ENCODE assay signal across 8 cellular contexts in genomic region chr1:236604218-236605029, GRCh38. TPM values are rescaled to one million over a fixed set of nuclear protein-coding genes. Genes with fewer than 3 reads are reported as not detected.
DNase-seq lines count a peak whose midpoint lies in the region; ATAC-seq and TF ChIP-seq lines count a peak whose summit lies in the region.

Gene HEATR1, minus strand, starts transcription at chr1:236604516. Its CDS starts 421 bp downstream, at chr1:236604095.

- H3K27me3 Mint-ChIP-seq in activated T-helper 1 cell treated with anti-CD3 and anti-CD28 coated beads, Interleukin-12 subunit alpha, Interleukin-12 subunit beta, Interleukin-2, Interleukin-4 antibody, amounts not matched to agents 30 ng/mL and 10 ng/mL and 1 ng/mL, durations not matched to agents 14 hours and 24 hours and 36 hours (ENCODE audit: insufficient read depth): peaks cover 10% of the 10 kb centered on the region
- peaks cover 6 to 12% (median 9%) of the 10 kb centered on the region in 3 donors for H3K27me3 Mint-ChIP-seq in naive B cell
- peaks cover 11% of the 10 kb centered on the region for H3K27me3 Mint-ChIP-seq in stimulated activated memory B cell treated with anti-CD40 and anti-IgM and Interleukin-4, amounts not matched to agents 10 μg/mL and 1 μg/mL and 100 μg/mL, for 72 hours

- H3K36me3 ChIP-seq in DND-41 (ENCODE audit: insufficient read depth, low read length): peaks cover 31% of the 10 kb centered on the region
- H3K36me3 ChIP-seq in GM23248 (ENCODE audit: low read depth): peaks cover 19% of the 10 kb centered on the region

- H3K36me3 Mint-ChIP-seq in activated T-helper 1 cell treated with anti-CD3 and anti-CD28 coated beads, Interleukin-12 subunit alpha, Interleukin-12 subunit beta, Interleukin-2, Interleukin-4 antibody, amounts not matched to agents 30 ng/mL and 10 ng/mL and 1 ng/mL, durations not matched to agents 14 hours and 24 hours and 36 hours (ENCODE audit: low read depth): peaks cover 13% of the 10 kb centered on the region
- no peaks in the 10 kb centered on the region for H3K36me3 Mint-ChIP-seq in naive B cell
- H3K36me3 Mint-ChIP-seq in stimulated activated memory B cell treated with anti-CD40 and anti-IgM and Interleukin-4, amounts not matched to agents 10 μg/mL and 1 μg/mL and 100 μg/mL, for 72 hours: peaks cover 18% of the 10 kb centered on the region

- H3K4me1 ChIP-seq in DND-41 (ENCODE audit: insufficient read depth, low read length): peaks cover 25% of the 10 kb centered on the region
- peaks cover 8% of the 10 kb centered on the region for H3K4me1 ChIP-seq in GM23248 (ENCODE audit: insufficient read depth)

- DNase-seq in DND-41 (peak; percentile 92), GM23248 (peak; percentile 98), Kasumi-1 (lab: John Stamatoyannopoulos, UW) (peak; percentile 92 to 94), RPMI7951 (ENCODE audit: low read depth) (peak; percentile 94), fibroblast of gingiva (ENCODE audit: low read depth) (peak; percentile 95), naive B cell (peak; percentile 81)
- peak; percentile 85 for DNase-seq in activated T-helper 1 cell treated with anti-CD3 and anti-CD28 coated beads, Interleukin-12 subunit alpha, Interleukin-12 subunit beta, Interleukin-2, Interleukin-4 antibody, amounts not matched to agents 30 ng/mL and 10 ng/mL and 1 ng/mL, durations not matched to agents 14 hours and 24 hours and 36 hours (ENCODE audit: low spot score)

- no peaks in the 10 kb centered on the region for H3K9me3 Mint-ChIP-seq in activated T-helper 1 cell treated with anti-CD3 and anti-CD28 coated beads, Interleukin-12 subunit alpha, Interleukin-12 subunit beta, Interleukin-2, Interleukin-4 antibody, amounts not matched to agents 30 ng/mL and 10 ng/mL and 1 ng/mL, durations not matched to agents 14 hours and 24 hours and 36 hours
- H3K9me3 Mint-ChIP-seq in naive B cell: no peaks in the 10 kb centered on the region
- H3K9me3 Mint-ChIP-seq in stimulated activated memory B cell treated with anti-CD40 and anti-IgM and Interleukin-4, amounts not matched to agents 10 μg/mL and 1 μg/mL and 100 μg/mL, for 72 hours: no peaks in the 10 kb centered on the region

- H2AFZ ChIP-seq in DND-41 (ENCODE audit: low read depth, low read length) (peak within 1 kb of the TSS; percentile 95), GM23248 (peak within 1 kb of the TSS; percentile 98)

- 1 to 2% methylated on average over 48 of the region's 48 CpGs for WGBS in GM23248 (ENCODE audit: low coverage in 1 of 2, low lambda C conversion rate in 2 of 2, missing lambda C conversion rate in 2 of 2), 2 experiments

- H3K4me3 ChIP-seq in DND-41 (ENCODE audit: low read depth in 1 of 2, low read length in 2 of 2) (peak within 1 kb of the TSS; percentile 60 to 90), GM23248 (peak within 1 kb of the TSS; percentile 98)

- H3K9ac ChIP-seq in DND-41 (ENCODE audit: low read depth, low read length): peak within 1 kb of the TSS; percentile 63
- H3K9ac ChIP-seq in GM23248: peak within 1 kb of the TSS; percentile 85

- H3F3A ChIP-seq in GM23248 (ENCODE audit: insufficient read depth): peaks cover 5% of the 10 kb centered on the region; the same call in 1 of the 2 replicates

- in situ Hi-C loops in GM23248 (cut with MboI): no loop called here

- H3K4me2 ChIP-seq in DND-41 (ENCODE audit: insufficient read depth, low read length) (peak within 1 kb of the TSS; percentile 81), GM23248 (ENCODE audit: unreplicated experiment) (peak within 1 kb of the TSS; percentile 97)

- H3K4me1 Mint-ChIP-seq in activated T-helper 1 cell treated with anti-CD3 and anti-CD28 coated beads, Interleukin-12 subunit alpha, Interleukin-12 subunit beta, Interleukin-2, Interleukin-4 antibody, amounts not matched to agents 30 ng/mL and 10 ng/mL and 1 ng/mL, durations not matched to agents 14 hours and 24 hours and 36 hours (ENCODE audit: low read depth): peaks cover 37% of the 10 kb centered on the region
- H3K4me1 Mint-ChIP-seq in naive B cell: peaks cover 7 to 37% (median 24%) of the 10 kb centered on the region in 3 donors
- peaks cover 20% of the 10 kb centered on the region for H3K4me1 Mint-ChIP-seq in stimulated activated memory B cell treated with anti-CD40 and anti-IgM and Interleukin-4, amounts not matched to agents 10 μg/mL and 1 μg/mL and 100 μg/mL, for 72 hours

- peak within 1 kb of the TSS; percentile 98 for H3K4me3 Mint-ChIP-seq in activated T-helper 1 cell treated with anti-CD3 and anti-CD28 coated beads, Interleukin-12 subunit alpha, Interleukin-12 subunit beta, Interleukin-2, Interleukin-4 antibody, amounts not matched to agents 30 ng/mL and 10 ng/mL and 1 ng/mL, durations not matched to agents 14 hours and 24 hours and 36 hours
- peak within 1 kb of the TSS; percentile 90 to 99 (median 98) for H3K4me3 Mint-ChIP-seq in naive B cell
- H3K4me3 Mint-ChIP-seq in stimulated activated memory B cell treated with anti-CD40 and anti-IgM and Interleukin-4, amounts not matched to agents 10 μg/mL and 1 μg/mL and 100 μg/mL, for 72 hours: peak within 1 kb of the TSS; percentile 90

- TF ChIP-seq CTCF in DND-41 (IDR thresholded peaks at IDR 0.05; ENCODE audit: borderline replicate concordance, extremely low read depth, low read length, poor library complexity, severe bottlenecking): peak; percentile 17

- intact Hi-C loops in activated T-helper 1 cell treated with anti-CD3 and anti-CD28 coated beads, Interleukin-12 subunit alpha, Interleukin-12 subunit beta, Interleukin-2, Interleukin-4 antibody, amounts not matched to agents 30 ng/mL and 10 ng/mL and 1 ng/mL, durations not matched to agents 14 hours and 24 hours and 36 hours (cut with micrococcal nuclease): loop anchor here (1.0 to 10.0 kb wide), 14 partner anchors 70 to 1100 kb away; partner anchors contain the start of genes ACTN2, B3GALNT2 and MTR

- peaks cover 35% of the 10 kb centered on the region for H3K79me2 ChIP-seq in DND-41 (ENCODE audit: insufficient read depth, low read length)
- H3K79me2 ChIP-seq in GM23248 (ENCODE audit: insufficient read depth): peaks cover 48% of the 10 kb centered on the region

- peak within 1 kb of the TSS; percentile 87 for H3K27ac ChIP-seq in DND-41 (ENCODE audit: low read length)
- peak within 1 kb of the TSS; percentile 80 for H3K27ac ChIP-seq in GM23248

- no peaks in the 10 kb centered on the region for H3K9me2 ChIP-seq in GM23248 (ENCODE audit: insufficient read depth)

- no peaks in the 10 kb centered on the region for H3K9me3 ChIP-seq in DND-41 (ENCODE audit: insufficient read depth, low read length, severe bottlenecking)
- H3K9me3 ChIP-seq in GM23248 (ENCODE audit: low read depth): no peaks in the 10 kb centered on the region

- peak within 1 kb of the TSS; percentile 90 for H3K27ac Mint-ChIP-seq in activated T-helper 1 cell treated with anti-CD3 and anti-CD28 coated beads, Interleukin-12 subunit alpha, Interleukin-12 subunit beta, Interleukin-2, Interleukin-4 antibody, amounts not matched to agents 30 ng/mL and 10 ng/mL and 1 ng/mL, durations not matched to agents 14 hours and 24 hours and 36 hours
- peak within 1 kb of the TSS; percentile 78 to 98 (median 96) for H3K27ac Mint-ChIP-seq in naive B cell
- peak within 1 kb of the TSS; percentile 79 for H3K27ac Mint-ChIP-seq in stimulated activated memory B cell treated with anti-CD40 and anti-IgM and Interleukin-4, amounts not matched to agents 10 μg/mL and 1 μg/mL and 100 μg/mL, for 72 hours

- no peaks in the 10 kb centered on the region for H4K20me1 ChIP-seq in DND-41 (ENCODE audit: insufficient read depth, low read length)
- H4K20me1 ChIP-seq in GM23248 (ENCODE audit: insufficient read depth): no peaks in the 10 kb centered on the region

- peak; percentile 95 for ATAC-seq in DND-41 (ENCODE audit: insufficient read depth, low read depth)
- peak; percentile 85 to 88 for ATAC-seq in naive B cell (ENCODE audit: low read depth in 2 of 2)
- ATAC-seq in stimulated activated memory B cell treated with anti-CD40 and anti-IgM and Interleukin-4, amounts not matched to agents 10 μg/mL and 1 μg/mL and 100 μg/mL, for 72 hours: peak; percentile 96

- H3K27me3 ChIP-seq in DND-41 (ENCODE audit: insufficient read depth, low read length, poor library complexity): no peaks in the 10 kb centered on the region
- no peaks in the 10 kb centered on the region for H3K27me3 ChIP-seq in GM23248 (replicated peaks; ENCODE audit: insufficient read depth)

RNA-seq across cellular contexts. Expression of gene HEATR1, which starts in this region (rescaled TPM):
- 24.0 and 29.2 TPM in 2 replicates for total RNA-seq in GM23248 (2014; rRNA removed; shearing (Covaris generic))
- polyA plus RNA-seq in GM23248 (2016; fragmentation: Nextera tagmentation; extraction: Ambion mirVana) (14.2 and 15.7 TPM in 2 replicates), naive B cell (ENCODE audit: low read depth in 6 of 6) (10 to 100 TPM in 5 of 6 donors, 1 to 10 TPM in 1; 4.6 to 16.9 (median 11.7) TPM)
- 21.6 and 23.3 TPM in 2 replicates for total RNA-seq in RPMI7951 (2014; rRNA removed; shearing (Covaris generic))
- 83.6 and 85.2 TPM in 2 replicates for total RNA-seq in activated T-helper 1 cell treated with anti-CD3 and anti-CD28 coated beads, Interleukin-12 subunit alpha, Interleukin-12 subunit beta, Interleukin-2, Interleukin-4 antibody, amounts not matched to agents 30 ng/mL and 10 ng/mL and 1 ng/mL, durations not matched to agents 14 hours and 24 hours and 36 hours

Comparison
In these comparisons a context has a peak if more than half of its experiments do, and no peak if none do; other contexts are left out.
1. Peak in every context shown above with its lines: DNase-seq, ATAC-seq, H3K4me3 ChIP-seq and H3K27ac ChIP-seq.